ENCODE assay signal across 14 cellular contexts in the genomic region with DNA sequence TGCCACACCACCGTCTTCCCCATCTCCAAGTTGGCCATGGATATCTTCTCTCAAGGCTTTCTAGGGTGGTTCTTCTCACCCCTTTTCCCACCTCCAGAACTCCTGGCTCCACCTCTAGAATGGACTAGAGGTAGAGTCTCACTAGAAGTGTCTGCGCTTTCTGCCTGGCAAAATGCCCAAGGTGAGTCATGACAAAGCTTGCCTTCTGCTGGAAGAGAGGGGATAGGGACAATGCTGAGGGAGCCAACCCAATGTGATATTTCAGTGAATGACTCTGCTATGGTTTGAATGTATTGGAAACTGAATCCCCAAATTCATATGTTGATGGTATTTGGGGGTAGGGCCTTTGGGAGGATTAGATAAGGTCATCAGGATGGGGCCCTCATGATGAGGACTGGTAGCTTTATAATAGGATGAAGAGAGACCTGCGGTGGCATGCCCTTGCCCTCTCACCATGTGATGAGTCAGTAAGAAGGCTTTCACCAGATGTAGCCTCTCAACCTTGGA. TPM values are rescaled to one million over a fixed set of nuclear protein-coding genes. Genes with fewer than 3 reads are reported as not detected.
DNase-seq lines count a peak whose midpoint lies in the region; ATAC-seq, FAIRE-seq and TF ChIP-seq lines count a peak whose summit lies in the region.
"Had no signal": no experiment of that assay in that cellular context is flagged by ENCODE, and none has a peak within 500 bp of the region (broad histone marks: within the 10 kb centered on the region; RNA-seq: fewer than 3 reads in every experiment).

No MANE protein-coding gene starts in this region.

- TF ChIP-seq CTCF in nephron progenitor cell (IDR thresholded peaks at IDR 0.05) = no peak

- H3K9me3 ChIP-seq in Karpas-422 (ENCODE audit: low read length) = no peaks in the 10 kb centered on the region
- H3K9me3 ChIP-seq: tibial nerve had no signal

- 0 out of 2 replicates have a peak, but pooled peaks cover 4% of the 10 kb centered on the region for H4K20me1 ChIP-seq in Karpas-422 (ENCODE audit: insufficient read depth, low read depth, low read length)

- no peak overlapping the region for H3K9ac ChIP-seq in Karpas-422 (ENCODE audit: low read length)

- TF ChIP-seq EP300 in Ishikawa (IDR thresholded peaks at IDR 0.05; ENCODE audit: borderline replicate concordance) = no peak

- no peaks in the 10 kb centered on the region for H3K36me3 ChIP-seq in Karpas-422 (ENCODE audit: insufficient read depth, low read length)
- H3K36me3 ChIP-seq: tibial nerve had no signal

- peaks cover 59% of the 10 kb centered on the region for H3K4me1 ChIP-seq in Karpas-422 (ENCODE audit: low read length)

- no peak overlapping the region for H3K4me3 ChIP-seq in Karpas-422 (ENCODE audit: low read length)
- H3K4me3 ChIP-seq: SK-N-MC, tibial nerve had no signal

- FAIRE-seq in H54 (lab: Jason Lieb, UNC) = no peak

- H3K27me3 Mint-ChIP-seq in activated naive CD8-positive, alpha-beta T cell treated with anti-CD3 and anti-CD28 coated beads, Interleukin-2, amount 50 U/mL, for 24 hours = no peaks in the 10 kb centered on the region
- H3K27me3 Mint-ChIP-seq in nephron progenitor cell (ENCODE audit: low read depth, poor library complexity) = peaks cover 19% of the 10 kb centered on the region
- H3K27me3 Mint-ChIP-seq: activated CD4-positive, alpha-beta T cell treated with anti-CD3 and anti-CD28 coated beads for 36 hours had no signal

- no peaks in the 10 kb centered on the region for H3K9me2 ChIP-seq in Karpas-422 (replicated peaks; ENCODE audit: insufficient read depth, low read length)

- H3K9me3 Mint-ChIP-seq in activated naive CD8-positive, alpha-beta T cell treated with anti-CD3 and anti-CD28 coated beads, Interleukin-2, amount 50 U/mL, for 24 hours = no peaks in the 10 kb centered on the region
- no peaks in the 10 kb centered on the region for H3K9me3 Mint-ChIP-seq in nephron progenitor cell

- H3K79me2 ChIP-seq in Karpas-422 (ENCODE audit: low read length) = no peaks in the 10 kb centered on the region

- no peak for ATAC-seq in activated naive CD8-positive, alpha-beta T cell treated with anti-CD3 and anti-CD28 coated beads, Interleukin-2, amount 50 U/mL, for 24 hours
- ATAC-seq: activated CD4-positive, alpha-beta T cell treated with anti-CD3 and anti-CD28 coated beads for 36 hours had no signal

- peaks cover 8% of the 10 kb centered on the region for H3K36me3 Mint-ChIP-seq in activated naive CD8-positive, alpha-beta T cell treated with anti-CD3 and anti-CD28 coated beads, Interleukin-2, amount 50 U/mL, for 24 hours (ENCODE audit: low read depth)
- no peaks in the 10 kb centered on the region for H3K36me3 Mint-ChIP-seq in nephron progenitor cell (ENCODE audit: low read depth)

- no peak overlapping the region for H2AFZ ChIP-seq in Karpas-422 (ENCODE audit: low read length)

- no peak overlapping the region for H3K4me2 ChIP-seq in Karpas-422 (ENCODE audit: low read depth, low read length, poor library complexity, severe bottlenecking)

- DNase-seq in NCI-H748 (lab: John Stamatoyannopoulos, UW; ENCODE audit: unreplicated experiment) (peak; percentile 5), NCI-H748 treated with DMSO at 0.1 percent for 48 hours (lab: John Stamatoyannopoulos, UW) (no peak), nephron progenitor cell (no peak), H54 (ENCODE audit: insufficient read length, low spot score) (no peak), iPS-NIHi7 (ENCODE audit: extremely low spot score) (no peak), Karpas-422 (no peak)
- no peak for DNase-seq in activated naive CD8-positive, alpha-beta T cell treated with anti-CD3 and anti-CD28 coated beads, Interleukin-2, amount 50 U/mL, for 24 hours
- DNase-seq: activated CD4-positive, alpha-beta T cell treated with anti-CD3 and anti-CD28 coated beads for 36 hours; effector CD4-positive, alpha-beta T cell; KBM-7; NCI-H187 had no signal

- no peak for TF ChIP-seq POLR2A in H54 (IDR thresholded peaks at IDR 0.05; ENCODE audit: low read depth, low read length)

- H3K27ac ChIP-seq in Karpas-422 (ENCODE audit: low read length) = no peak overlapping the region
- H3K27ac ChIP-seq: SK-N-MC had no signal

- H3K4me3 Mint-ChIP-seq in activated naive CD8-positive, alpha-beta T cell treated with anti-CD3 and anti-CD28 coated beads, Interleukin-2, amount 50 U/mL, for 24 hours = no peak overlapping the region
- no peak overlapping the region for H3K4me3 Mint-ChIP-seq in nephron progenitor cell
- H3K4me3 Mint-ChIP-seq: activated CD4-positive, alpha-beta T cell treated with anti-CD3 and anti-CD28 coated beads for 36 hours had no signal

- H3K27me3 ChIP-seq in Karpas-422 (ENCODE audit: low read length) = no peaks in the 10 kb centered on the region
- H3K27me3 ChIP-seq: tibial nerve had no signal

- H3K27ac Mint-ChIP-seq in activated naive CD8-positive, alpha-beta T cell treated with anti-CD3 and anti-CD28 coated beads, Interleukin-2, amount 50 U/mL, for 24 hours = peak overlapping the region; percentile 13
- peak overlapping the region; percentile 50 for H3K27ac Mint-ChIP-seq in nephron progenitor cell
- H3K27ac Mint-ChIP-seq: activated CD4-positive, alpha-beta T cell treated with anti-CD3 and anti-CD28 coated beads for 36 hours had no signal

- peaks cover 56% of the 10 kb centered on the region for H3K4me1 Mint-ChIP-seq in activated naive CD8-positive, alpha-beta T cell treated with anti-CD3 and anti-CD28 coated beads, Interleukin-2, amount 50 U/mL, for 24 hours
- peaks cover 25% of the 10 kb centered on the region for H3K4me1 Mint-ChIP-seq in nephron progenitor cell

- TF ChIP-seq RAD21 in Ishikawa (IDR thresholded peaks at IDR 0.05; ENCODE audit: low read depth) = no peak

TF ChIP-seq in Ishikawa, 13 proteins besides CTCF, POLR2A, EP300 and RAD21:
- TF ChIP-seq, protein P1, sequence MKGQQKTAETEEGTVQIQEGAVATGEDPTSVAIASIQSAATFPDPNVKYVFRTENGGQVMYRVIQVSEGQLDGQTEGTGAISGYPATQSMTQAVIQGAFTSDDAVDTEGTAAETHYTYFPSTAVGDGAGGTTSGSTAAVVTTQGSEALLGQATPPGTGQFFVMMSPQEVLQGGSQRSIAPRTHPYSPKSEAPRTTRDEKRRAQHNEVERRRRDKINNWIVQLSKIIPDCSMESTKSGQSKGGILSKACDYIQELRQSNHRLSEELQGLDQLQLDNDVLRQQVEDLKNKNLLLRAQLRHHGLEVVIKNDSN (IDR thresholded peaks at IDR 0.05) = no peak
- peak; percentile 48 for TF ChIP-seq NFIC (IDR thresholded peaks at IDR 0.05)
- no peak for TF ChIP-seq TAF1 (IDR thresholded peaks at IDR 0.05; ENCODE audit: low read depth)
- TF ChIP-seq ZBTB7A (IDR thresholded peaks at IDR 0.05; ENCODE audit: low read depth) = no peak
- no peak for TF ChIP-seq FOXM1 (IDR thresholded peaks at IDR 0.05; ENCODE audit: borderline replicate concordance, low read depth)
- TF ChIP-seq CEBPB (IDR thresholded peaks at IDR 0.05) = no peak
- no peak for TF ChIP-seq TEAD4 (IDR thresholded peaks at IDR 0.05)
TF ChIP-seq in Ishikawa: peak in this region for 1.

RNA-seq across cellular contexts. Expression of a gene that starts 4.1 kb away (rescaled TPM):
- 22.2 and 39.5 TPM in 2 replicates for total RNA-seq in Karpas-422 (2014; rRNA removed; shearing (Covaris generic); ENCODE audit: low replicate concordance)
